ENCODE assay signal across 15 cellular contexts in genomic region chr17:30188211-30188939, GRCh38. TPM values are rescaled to one million over a fixed set of nuclear protein-coding genes. Genes with fewer than 3 reads are reported as not detected.
"Had no signal": no experiment of that assay in that cellular context is flagged by ENCODE, and none has a peak within 500 bp of the region (broad histone marks: within the 10 kb centered on the region; RNA-seq: fewer than 3 reads in every experiment).

No MANE protein-coding gene starts in this region.

- H3K4me3 Mint-ChIP-seq: activated T-cell treated with anti-CD3 and anti-CD28 coated beads, Interleukin-2, amount 50 U/mL, for 72 hours; effector memory CD8-positive, alpha-beta T cell; stimulated activated naive CD8-positive, alpha-beta T cell treated with anti-CD3 and anti-CD28 coated beads, Interleukin-15, amount 100 ng/mL, for 72 hours; T-helper 1 cell treated with Interleukin-12 subunit alpha and Interleukin-12 subunit beta and Interleukin-4 antibody, amounts not matched to agents 30 μg/mL and 1 μg/mL, for 36 hours had no signal

- H3K9me3 ChIP-seq: adrenal gland, esophagus muscularis mucosa, left ventricle myocardium inferior, testis had no signal

- H3K4me3 ChIP-seq: adrenal gland, esophagus muscularis mucosa, left ventricle myocardium inferior, testis had no signal

- H3K9me3 Mint-ChIP-seq: activated T-cell treated with anti-CD3 and anti-CD28 coated beads, Interleukin-2, amount 50 U/mL, for 72 hours; effector memory CD8-positive, alpha-beta T cell; stimulated activated naive CD8-positive, alpha-beta T cell treated with anti-CD3 and anti-CD28 coated beads, Interleukin-15, amount 100 ng/mL, for 72 hours; T-helper 1 cell treated with Interleukin-12 subunit alpha and Interleukin-12 subunit beta and Interleukin-4 antibody, amounts not matched to agents 30 μg/mL and 1 μg/mL, for 36 hours had no signal

- FAIRE-seq: TTC549 had no signal

- H3K27me3 Mint-ChIP-seq: effector memory CD8-positive, alpha-beta T cell; stimulated activated naive CD8-positive, alpha-beta T cell treated with anti-CD3 and anti-CD28 coated beads, Interleukin-15, amount 100 ng/mL, for 72 hours had no signal

- DNase-seq: activated CD4-positive, CD25-positive, alpha-beta regulatory T cell; activated T-cell treated with anti-CD3 and anti-CD28 coated beads, Interleukin-2, amount 50 U/mL, for 72 hours; adrenal gland; effector memory CD8-positive, alpha-beta T cell; left ventricle myocardium inferior; stimulated activated CD4-positive, alpha-beta T cell treated with anti-CD3 and anti-CD28 coated beads, Interleukin-4, amount 100 ng/mL, for 1 hour; stimulated activated CD8-positive, alpha-beta memory T cell treated with anti-CD3 and anti-CD28 coated beads, Interleukin-4, amount 100 ng/mL, for 48 hours; stimulated activated naive CD8-positive, alpha-beta T cell treated with anti-CD3 and anti-CD28 coated beads, Interleukin-15, amount 100 ng/mL, for 72 hours; testis had no signal

- ATAC-seq: activated T-cell treated with anti-CD3 and anti-CD28 coated beads, Interleukin-2, amount 50 U/mL, for 72 hours; effector memory CD8-positive, alpha-beta T cell; SK-N-SH treated with all-trans-retinoic acid at 6 μM for 48 hours; stimulated activated naive CD8-positive, alpha-beta T cell treated with anti-CD3 and anti-CD28 coated beads, Interleukin-15, amount 100 ng/mL, for 72 hours had no signal

- H3K4me1 ChIP-seq: esophagus muscularis mucosa, left ventricle myocardium inferior, testis had no signal

- H3K27ac Mint-ChIP-seq: activated T-cell treated with anti-CD3 and anti-CD28 coated beads, Interleukin-2, amount 50 U/mL, for 72 hours; T-helper 1 cell treated with Interleukin-12 subunit alpha and Interleukin-12 subunit beta and Interleukin-4 antibody, amounts not matched to agents 30 μg/mL and 1 μg/mL, for 36 hours had no signal

- H3K27ac ChIP-seq: adrenal gland, esophagus muscularis mucosa, left ventricle myocardium inferior, testis had no signal

- H3K27me3 ChIP-seq: adrenal gland, esophagus muscularis mucosa, testis had no signal

RNA-seq across cellular contexts. Expression of gene SLC6A4, which starts 47.1 kb away (rescaled TPM):
- total RNA-seq: fibroblast of villous mesenchyme, mesenteric fat pad had no signal
